ENCODE assay signal across 8 cellular contexts in genomic region chr18:11981383-11981632, GRCh38. TPM values are rescaled to one million over a fixed set of nuclear protein-coding genes. Genes with fewer than 3 reads are reported as not detected.
A peak's percentile ranks its signal among the peaks of the same experiment; 100 is the strongest.
DNase-seq lines count a peak whose midpoint lies in the region; ATAC-seq lines count a peak whose summit lies in the region.

Gene IMPA2, plus strand, starts transcription at chr18:11981507. Its CDS starts 163 bp downstream, at chr18:11981670.

- peak within 1 kb of the TSS; percentile 75 to 87 for H3K9ac ChIP-seq in stomach smooth muscle (ENCODE audit: low read length in 2 of 2)

- ATAC-seq in GM18502 (IDR thresholded peaks at IDR 0.05; ENCODE audit: poor library complexity, unreplicated experiment): peak; percentile 41
- peak; percentile 31 for ATAC-seq in HG02973 (IDR thresholded peaks at IDR 0.05; ENCODE audit: unreplicated experiment)
- ATAC-seq in activated naive CD4-positive, alpha-beta T cell treated with anti-CD3 and anti-CD28 coated beads, Interleukin-2, amount 50 U/mL, for 72 hours: peak in 1 of 2 donors; percentile 67
- ATAC-seq in GM18519 (IDR thresholded peaks at IDR 0.05; ENCODE audit: low FRiP score, unreplicated experiment): no peak

- no peaks in the 10 kb centered on the region for H3K36me3 Mint-ChIP-seq in activated naive CD4-positive, alpha-beta T cell treated with anti-CD3 and anti-CD28 coated beads, Interleukin-2, amount 50 U/mL, for 72 hours

- H3K4me3 ChIP-seq in iPS-18c (ENCODE audit: insufficient read depth, low read depth, low read length) (peak within 1 kb of the TSS; percentile 85), stomach smooth muscle (ENCODE audit: low read length in 2 of 2) (peak within 1 kb of the TSS; percentile 59 to 79)

- no peaks in the 10 kb centered on the region for H3K9me3 Mint-ChIP-seq in activated naive CD4-positive, alpha-beta T cell treated with anti-CD3 and anti-CD28 coated beads, Interleukin-2, amount 50 U/mL, for 72 hours

- H3K27ac ChIP-seq in stomach smooth muscle (ENCODE audit: low read length): peak within 1 kb of the TSS; percentile 92

- peak within 1 kb of the TSS; percentile 73 to 76 for H3K27ac Mint-ChIP-seq in activated naive CD4-positive, alpha-beta T cell treated with anti-CD3 and anti-CD28 coated beads, Interleukin-2, amount 50 U/mL, for 72 hours

- peaks cover 12% of the 10 kb centered on the region for H3K4me1 ChIP-seq in stomach smooth muscle (ENCODE audit: control insufficient read depth, insufficient read depth, low read length)

- no peak for DNase-seq in activated naive CD4-positive, alpha-beta T cell treated with anti-CD3 and anti-CD28 coated beads, Interleukin-2, amount 50 U/mL, for 72 hours (ENCODE audit: low spot score in 2 of 2)
- DNase-seq in C1 segment of cervical spinal cord (lab: John Stamatoyannopoulos, UW) (no peak), DMS79 treated with DMSO at 0.1 percent for 48 hours (lab: John Stamatoyannopoulos, UW) (no peak)

- H3K36me3 ChIP-seq in stomach smooth muscle (ENCODE audit: control insufficient read depth in 2 of 2, insufficient read depth in 2 of 2, low read length in 2 of 2): no peaks in the 10 kb centered on the region

- H3K9me3 ChIP-seq in iPS-18c (ENCODE audit: control insufficient read depth, insufficient read depth, low read length): no peaks in the 10 kb centered on the region
- no peaks in the 10 kb centered on the region for H3K9me3 ChIP-seq in stomach smooth muscle (ENCODE audit: control insufficient read depth in 2 of 2, low read length in 2 of 2)

- H3K27me3 ChIP-seq in stomach smooth muscle (ENCODE audit: control insufficient read depth in 1 of 2, insufficient read depth in 2 of 2, low read length in 2 of 2): no peaks in the 10 kb centered on the region

RNA-seq across cellular contexts. Expression of gene IMPA2, which starts in this region (rescaled TPM):
- 10 to 100 TPM; 21.9 to 36.5 TPM for total RNA-seq in activated naive CD4-positive, alpha-beta T cell treated with anti-CD3 and anti-CD28 coated beads, Interleukin-2, amount 50 U/mL, for 72 hours
